In genomic region chr1:50959913-50960844, GRCh38 we compare ENCODE assay signal across 8 cellular contexts. TPM values are rescaled to one million over a fixed set of nuclear protein-coding genes. Genes with fewer than 3 reads are reported as not detected.
DNase-seq lines count a peak whose midpoint lies in the region; ATAC-seq and TF ChIP-seq lines count a peak whose summit lies in the region.

Gene FAF1 (minus strand): TSS chr1:50960267. CDS start chr1:50959811, 456 bp downstream.

- H3K9ac ChIP-seq in DND-41 (ENCODE audit: low read depth, low read length) = peak within 1 kb of the TSS; percentile 66

- H3K27me3 Mint-ChIP-seq in activated T-helper 1 cell treated with anti-CD3 and anti-CD28 coated beads, Interleukin-12 subunit alpha, Interleukin-12 subunit beta, Interleukin-2, Interleukin-4 antibody, amounts not matched to agents 30 ng/mL and 10 ng/mL and 1 ng/mL, durations not matched to agents 14 hours and 24 hours and 36 hours (ENCODE audit: insufficient read depth) = peaks cover 8% of the 10 kb centered on the region
- no peaks in the 10 kb centered on the region for H3K27me3 Mint-ChIP-seq in naive B cell
- H3K27me3 Mint-ChIP-seq in stimulated activated memory B cell treated with anti-CD40 and anti-IgM and Interleukin-4, amounts not matched to agents 10 μg/mL and 1 μg/mL and 100 μg/mL, for 72 hours = no peaks in the 10 kb centered on the region

- peak; percentile 92 for TF ChIP-seq POLR2A in Peyer's patch (IDR thresholded peaks at IDR 0.05)

- H4K20me1 ChIP-seq in DND-41 (ENCODE audit: insufficient read depth, low read length) = peaks cover 12% of the 10 kb centered on the region; the same call in 1 of the 2 replicates

- intact Hi-C loops in activated T-helper 1 cell treated with anti-CD3 and anti-CD28 coated beads, Interleukin-12 subunit alpha, Interleukin-12 subunit beta, Interleukin-2, Interleukin-4 antibody, amounts not matched to agents 30 ng/mL and 10 ng/mL and 1 ng/mL, durations not matched to agents 14 hours and 24 hours and 36 hours (cut with micrococcal nuclease) = loop anchor here (1.0 to 5.0 kb wide), 5 partner anchors 8 to 917 kb away; partner anchors contain the start of gene NRDC

- H3K27ac Mint-ChIP-seq in activated T-helper 1 cell treated with anti-CD3 and anti-CD28 coated beads, Interleukin-12 subunit alpha, Interleukin-12 subunit beta, Interleukin-2, Interleukin-4 antibody, amounts not matched to agents 30 ng/mL and 10 ng/mL and 1 ng/mL, durations not matched to agents 14 hours and 24 hours and 36 hours = peak within 1 kb of the TSS; percentile 98
- peak within 1 kb of the TSS; percentile 1 to 97 (median 97) for H3K27ac Mint-ChIP-seq in naive B cell
- H3K27ac Mint-ChIP-seq in stimulated activated memory B cell treated with anti-CD40 and anti-IgM and Interleukin-4, amounts not matched to agents 10 μg/mL and 1 μg/mL and 100 μg/mL, for 72 hours = peak within 1 kb of the TSS; percentile 31

- no peaks in the 10 kb centered on the region for H3K9me3 ChIP-seq in DND-41 (ENCODE audit: insufficient read depth, low read length, severe bottlenecking)
- H3K9me3 ChIP-seq in Peyer's patch = no peaks in the 10 kb centered on the region

- peak within 1 kb of the TSS; percentile 64 to 78 for H3K4me3 ChIP-seq in DND-41 (ENCODE audit: low read depth in 1 of 2, low read length in 2 of 2)
- H3K4me3 ChIP-seq in Peyer's patch = peak within 1 kb of the TSS; percentile 72 to 82 (median 73)

- ATAC-seq in DND-41 (ENCODE audit: insufficient read depth, low read depth) (peak; percentile 88), GM21723 (IDR thresholded peaks at IDR 0.05; ENCODE audit: unreplicated experiment) (peak; percentile 92), naive B cell (ENCODE audit: low read depth in 2 of 2) (peak; percentile 89 to 90)
- peak; percentile 97 for ATAC-seq in stimulated activated memory B cell treated with anti-CD40 and anti-IgM and Interleukin-4, amounts not matched to agents 10 μg/mL and 1 μg/mL and 100 μg/mL, for 72 hours

- peaks cover 23% of the 10 kb centered on the region for H3K4me1 Mint-ChIP-seq in activated T-helper 1 cell treated with anti-CD3 and anti-CD28 coated beads, Interleukin-12 subunit alpha, Interleukin-12 subunit beta, Interleukin-2, Interleukin-4 antibody, amounts not matched to agents 30 ng/mL and 10 ng/mL and 1 ng/mL, durations not matched to agents 14 hours and 24 hours and 36 hours (ENCODE audit: low read depth)
- H3K4me1 Mint-ChIP-seq in naive B cell = peaks cover 15 to 23% (median 22%) of the 10 kb centered on the region in 3 donors
- peaks cover 24% of the 10 kb centered on the region for H3K4me1 Mint-ChIP-seq in stimulated activated memory B cell treated with anti-CD40 and anti-IgM and Interleukin-4, amounts not matched to agents 10 μg/mL and 1 μg/mL and 100 μg/mL, for 72 hours

- H3K4me2 ChIP-seq in DND-41 (ENCODE audit: insufficient read depth, low read length) = peak within 1 kb of the TSS; percentile 83

- peak within 1 kb of the TSS; percentile 76 for H2AFZ ChIP-seq in DND-41 (ENCODE audit: low read depth, low read length)

- no peaks in the 10 kb centered on the region for H3K27me3 ChIP-seq in DND-41 (ENCODE audit: insufficient read depth, low read length, poor library complexity)
- no peaks in the 10 kb centered on the region for H3K27me3 ChIP-seq in Peyer's patch

- peaks cover 46% of the 10 kb centered on the region for H3K4me1 ChIP-seq in DND-41 (ENCODE audit: insufficient read depth, low read length)
- H3K4me1 ChIP-seq in Peyer's patch = peaks cover 0 to 19% (median 2%) of the 10 kb centered on the region in 4 donors

- DNase-seq in DND-41 (peak; percentile 98), KG1 (lab: John Stamatoyannopoulos, UW) (peak; percentile 92), Peyer's patch (peak; percentile 96 to 99 (median 99)), fibroblast of gingiva (ENCODE audit: low read depth) (peak; percentile 97), naive B cell (peak; percentile 98)
- DNase-seq in activated T-helper 1 cell treated with anti-CD3 and anti-CD28 coated beads, Interleukin-12 subunit alpha, Interleukin-12 subunit beta, Interleukin-2, Interleukin-4 antibody, amounts not matched to agents 30 ng/mL and 10 ng/mL and 1 ng/mL, durations not matched to agents 14 hours and 24 hours and 36 hours (ENCODE audit: low spot score) = peak; percentile 98

- H3K4me3 Mint-ChIP-seq in activated T-helper 1 cell treated with anti-CD3 and anti-CD28 coated beads, Interleukin-12 subunit alpha, Interleukin-12 subunit beta, Interleukin-2, Interleukin-4 antibody, amounts not matched to agents 30 ng/mL and 10 ng/mL and 1 ng/mL, durations not matched to agents 14 hours and 24 hours and 36 hours = peak within 1 kb of the TSS; percentile 94
- H3K4me3 Mint-ChIP-seq in naive B cell = peak within 1 kb of the TSS; percentile 63 to 98 (median 96)
- peak within 1 kb of the TSS; percentile 81 for H3K4me3 Mint-ChIP-seq in stimulated activated memory B cell treated with anti-CD40 and anti-IgM and Interleukin-4, amounts not matched to agents 10 μg/mL and 1 μg/mL and 100 μg/mL, for 72 hours

- H3K36me3 Mint-ChIP-seq in activated T-helper 1 cell treated with anti-CD3 and anti-CD28 coated beads, Interleukin-12 subunit alpha, Interleukin-12 subunit beta, Interleukin-2, Interleukin-4 antibody, amounts not matched to agents 30 ng/mL and 10 ng/mL and 1 ng/mL, durations not matched to agents 14 hours and 24 hours and 36 hours (ENCODE audit: low read depth) = peaks cover 8% of the 10 kb centered on the region
- H3K36me3 Mint-ChIP-seq in naive B cell = no peaks in the 10 kb centered on the region
- H3K36me3 Mint-ChIP-seq in stimulated activated memory B cell treated with anti-CD40 and anti-IgM and Interleukin-4, amounts not matched to agents 10 μg/mL and 1 μg/mL and 100 μg/mL, for 72 hours = no peaks in the 10 kb centered on the region

- peaks cover 13% of the 10 kb centered on the region for H3K36me3 ChIP-seq in DND-41 (ENCODE audit: insufficient read depth, low read length)
- H3K36me3 ChIP-seq in Peyer's patch = no peaks in the 10 kb centered on the region

- H3K9me3 Mint-ChIP-seq in activated T-helper 1 cell treated with anti-CD3 and anti-CD28 coated beads, Interleukin-12 subunit alpha, Interleukin-12 subunit beta, Interleukin-2, Interleukin-4 antibody, amounts not matched to agents 30 ng/mL and 10 ng/mL and 1 ng/mL, durations not matched to agents 14 hours and 24 hours and 36 hours = no peaks in the 10 kb centered on the region
- no peaks in the 10 kb centered on the region for H3K9me3 Mint-ChIP-seq in naive B cell
- H3K9me3 Mint-ChIP-seq in stimulated activated memory B cell treated with anti-CD40 and anti-IgM and Interleukin-4, amounts not matched to agents 10 μg/mL and 1 μg/mL and 100 μg/mL, for 72 hours = no peaks in the 10 kb centered on the region

- TF ChIP-seq CTCF in DND-41 (IDR thresholded peaks at IDR 0.05; ENCODE audit: borderline replicate concordance, extremely low read depth, low read length, poor library complexity, severe bottlenecking) = peak; percentile 46
- peak; percentile 7 to 64 (median 46) for TF ChIP-seq CTCF in Peyer's patch (IDR thresholded peaks at IDR 0.05)

- H3K27ac ChIP-seq in DND-41 (ENCODE audit: low read length) (peak within 1 kb of the TSS; percentile 90), Peyer's patch (peak within 1 kb of the TSS; percentile 64 to 93 (median 87))

- H3K79me2 ChIP-seq in DND-41 (ENCODE audit: insufficient read depth, low read length) = peaks cover 59% of the 10 kb centered on the region

RNA-seq across cellular contexts. Expression of gene FAF1, which starts in this region (rescaled TPM):
- total RNA-seq in Peyer's patch = 10 to 100 TPM; 36.9 to 77.6 (median 48.3) TPM
- total RNA-seq in activated T-helper 1 cell treated with anti-CD3 and anti-CD28 coated beads, Interleukin-12 subunit alpha, Interleukin-12 subunit beta, Interleukin-2, Interleukin-4 antibody, amounts not matched to agents 30 ng/mL and 10 ng/mL and 1 ng/mL, durations not matched to agents 14 hours and 24 hours and 36 hours = 58.8 and 62.0 TPM in 2 replicates
- polyA plus RNA-seq in naive B cell (ENCODE audit: low read depth in 6 of 6) = 10 to 100 TPM; 36.4 to 66.5 (median 43.2) TPM

Comparison
In these comparisons a context has a peak if more than half of its experiments do, and no peak if none do; other contexts are left out.
1. Peak in every context shown above with its lines: DNase-seq, ATAC-seq, H3K4me3 ChIP-seq and H3K27ac ChIP-seq.
2. H3K27ac Mint-ChIP-seq: peak in every context shown above with its lines; median percentile 98 in activated T-helper 1 cell treated with anti-CD3 and anti-CD28 coated beads, Interleukin-12 subunit alpha, Interleukin-12 subunit beta, Interleukin-2, Interleukin-4 antibody, amounts not matched to agents 30 ng/mL and 10 ng/mL and 1 ng/mL, durations not matched to agents 14 hours and 24 hours and 36 hours; 97 in naive B cell; 31 in stimulated activated memory B cell treated with anti-CD40 and anti-IgM and Interleukin-4, amounts not matched to agents 10 μg/mL and 1 μg/mL and 100 μg/mL, for 72 hours.